In genomic region chr6:160103825-160104100, GRCh38 we compare ENCODE assay signal across 20 cellular contexts.
"Had no signal": no experiment of that assay in that cellular context is flagged by ENCODE, and none has a peak within 500 bp of the region (broad histone marks: within the 10 kb centered on the region; RNA-seq: fewer than 3 reads in every experiment).

No MANE protein-coding gene starts in this region.

- H3K4me3 Mint-ChIP-seq: activated B cell treated with CpG ODN at 0.5 μM for 24 hours; activated CD4-positive, alpha-beta memory T cell treated with anti-CD3 and anti-CD28 coated beads for 36 hours; activated CD4-positive, alpha-beta T cell treated with anti-CD3 and anti-CD28 coated beads, Interleukin-2, amount 10 ng/mL, durations not matched to agents 7 days and 5 days; activated naive CD8-positive, alpha-beta T cell treated with anti-CD3 and anti-CD28 coated beads, Interleukin-2, amount 50 U/mL, for 24 hours; activated T-cell treated with anti-CD3 and anti-CD28 coated beads, Interleukin-2, amount 50 U/mL, for 4 hours; T-cell had no signal

- H3K4me1 Mint-ChIP-seq: activated B cell treated with CpG ODN at 0.5 μM for 24 hours had no signal

- H3K9me3 Mint-ChIP-seq: activated B cell treated with CpG ODN at 0.5 μM for 24 hours; activated CD4-positive, alpha-beta memory T cell treated with anti-CD3 and anti-CD28 coated beads for 36 hours; activated CD4-positive, alpha-beta T cell treated with anti-CD3 and anti-CD28 coated beads, Interleukin-2, amount 10 ng/mL, durations not matched to agents 7 days and 5 days; activated naive CD4-positive, alpha-beta T cell treated with anti-CD3 and anti-CD28 coated beads, Interleukin-2, amount 50 U/mL, for 72 hours; activated naive CD8-positive, alpha-beta T cell treated with anti-CD3 and anti-CD28 coated beads, Interleukin-2, amount 50 U/mL, for 24 hours; activated T-cell treated with anti-CD3 and anti-CD28 coated beads, Interleukin-2, amount 50 U/mL, for 4 hours; T-cell had no signal

- H3K27me3 Mint-ChIP-seq: activated B cell treated with CpG ODN at 0.5 μM for 24 hours; activated CD4-positive, alpha-beta memory T cell treated with anti-CD3 and anti-CD28 coated beads for 36 hours; activated CD4-positive, alpha-beta T cell treated with anti-CD3 and anti-CD28 coated beads, Interleukin-2, amount 10 ng/mL, durations not matched to agents 7 days and 5 days; activated naive CD8-positive, alpha-beta T cell treated with anti-CD3 and anti-CD28 coated beads, Interleukin-2, amount 50 U/mL, for 24 hours; T-cell had no signal

- H3K27ac Mint-ChIP-seq: activated B cell treated with CpG ODN at 0.5 μM for 24 hours; activated CD4-positive, alpha-beta memory T cell treated with anti-CD3 and anti-CD28 coated beads for 36 hours; activated CD4-positive, alpha-beta T cell treated with anti-CD3 and anti-CD28 coated beads, Interleukin-2, amount 10 ng/mL, durations not matched to agents 7 days and 5 days; activated naive CD4-positive, alpha-beta T cell treated with anti-CD3 and anti-CD28 coated beads, Interleukin-2, amount 50 U/mL, for 72 hours; activated naive CD8-positive, alpha-beta T cell treated with anti-CD3 and anti-CD28 coated beads, Interleukin-2, amount 50 U/mL, for 24 hours; T-cell had no signal

- H3K27ac ChIP-seq: SK-N-MC had no signal

- H3K4me3 ChIP-seq: K562, SK-N-MC had no signal

- DNase-seq: activated B cell treated with CpG ODN at 0.5 μM for 24 hours; activated CD4-positive, alpha-beta T cell treated with anti-CD3 and anti-CD28 coated beads for 1 hour; activated CD8-positive, alpha-beta memory T cell treated with anti-CD3 and anti-CD28 coated beads for 24 hours; activated effector memory CD4-positive, alpha-beta T cell treated with anti-CD3 and anti-CD28 coated beads, Interleukin-2, amount 50 U/mL, for 16 hours; activated naive CD4-positive, alpha-beta T cell treated with Interleukin-2 at 50 U/mL for 16 hours; activated naive CD8-positive, alpha-beta T cell treated with anti-CD3 and anti-CD28 coated beads, Interleukin-2, amount 50 U/mL, for 24 hours; activated T-cell treated with anti-CD3 and anti-CD28 coated beads, Interleukin-2, amount 50 U/mL, for 4 hours; amniotic stem cell; MM.1S; NCI-H1436; NCI-H2029 treated with DMSO at 0.1 percent for 48 hours; NK-92 treated with Interleukin-12 subunit alpha and Interleukin-12 subunit beta, amount 100 ng/mL, for 24 hours; RPMI8226; T1000 had no signal
